In the genomic region with DNA sequence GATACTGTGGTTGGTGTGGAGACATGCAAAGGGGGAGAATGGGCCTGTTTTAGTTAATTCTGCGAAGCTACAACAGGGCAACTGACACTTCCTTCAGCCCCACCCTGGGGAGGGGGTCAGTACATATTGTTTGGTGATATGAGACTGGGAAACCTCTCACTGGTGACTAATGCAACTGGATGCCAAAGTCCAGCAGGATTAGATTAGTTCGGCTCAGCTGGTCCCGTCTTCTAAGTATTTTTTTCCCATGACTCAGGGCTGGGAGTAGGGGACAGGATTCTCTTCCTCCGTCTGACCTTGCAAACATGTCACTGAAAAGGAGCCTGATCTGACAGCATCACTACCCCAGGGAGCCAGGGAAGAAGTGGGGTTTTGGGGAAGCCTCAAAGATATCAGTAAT, we compare ENCODE assay signal across 13 cellular contexts. TPM values are rescaled to one million over a fixed set of nuclear protein-coding genes. Genes with fewer than 3 reads are reported as not detected.
DNase-seq lines count a peak whose midpoint lies in the region; ATAC-seq and TF ChIP-seq lines count a peak whose summit lies in the region.
"Had no signal": no experiment of that assay in that cellular context is flagged by ENCODE, and none has a peak within 500 bp of the region (broad histone marks: within the 10 kb centered on the region; RNA-seq: fewer than 3 reads in every experiment).

No MANE protein-coding gene starts in this region.

- H3K27ac ChIP-seq in body of pancreas, result peak overlapping the region; percentile 38 to 69 (median 49)

- no peak for TF ChIP-seq POLR2A in body of pancreas (IDR thresholded peaks at IDR 0.05)

- no peaks in the 10 kb centered on the region for H3K9me3 ChIP-seq in body of pancreas

- WGBS in body of pancreas, 2 donors, result 21 to 27% methylated on average over 4 of the region's 4 CpGs

- peaks cover 64% of the 10 kb centered on the region for H3K4me1 ChIP-seq in body of pancreas

- no peak for TF ChIP-seq CTCF in body of pancreas (IDR thresholded peaks at IDR 0.05)

- DNase-seq in HS-27A (ENCODE audit: low read depth) (peak; percentile 88), body of pancreas (peak; percentile 57 to 83 (median 76)), iris pigment epithelial cell (ENCODE audit: low read depth) (peak; percentile 94), stromal cell of bone marrow (ENCODE audit: low read depth) (peak; percentile 81), NCI-H524 (lab: John Stamatoyannopoulos, UW) (no peak), anterior cingulate cortex (lab: John Stamatoyannopoulos, UW) (no peak)
- DNase-seq in activated naive CD4-positive, alpha-beta T cell treated with anti-CD3 and anti-CD28 coated beads, Interleukin-2, amount 50 U/mL, for 16 hours, result no peak
- DNase-seq: amygdala, NCI-H1436, T-helper 9 cell had no signal

- no peaks in the 10 kb centered on the region for H3K27me3 ChIP-seq in body of pancreas

- peaks cover 0 to 3% of the 10 kb centered on the region in 2 donors for H3K36me3 ChIP-seq in body of pancreas (replicated peaks in 1 of 2; ENCODE audit: insufficient read depth in 1 of 2, low read depth in 2 of 2)

- ATAC-seq in body of pancreas, result peak; percentile 77
- no peak for ATAC-seq in GM19397 (IDR thresholded peaks at IDR 0.05; ENCODE audit: unreplicated experiment)
- ATAC-seq: natural killer cell treated with Interleukin-12 subunit alpha and Interleukin-12 subunit beta and Interleukin-15 and Interleukin-18, amount 100 ng/mL, for 72 hours; stimulated activated memory B cell treated with anti-CD40 and anti-IgM and Interleukin-4, amounts not matched to agents 10 μg/mL and 1 μg/mL and 100 μg/mL, for 72 hours had no signal

- intact Hi-C loops in body of pancreas (cut with DNase I), result no loop called here

- H3K4me3 ChIP-seq in body of pancreas, result no peak overlapping the region

RNA-seq across cellular contexts. Expression of gene PLXNA2, which starts 42.9 kb away (rescaled TPM):
- 10 to 100 TPM; 44.5 to 51.6 TPM for total RNA-seq in body of pancreas

Comparison
In these comparisons a context has a peak if more than half of its experiments do, and no peak if none do; other contexts are left out.
1. DNase-seq: peak in HS-27A (single experiment), body of pancreas (4 of 4), iris pigment epithelial cell (single experiment) and stromal cell of bone marrow (single experiment); none in activated naive CD4-positive, alpha-beta T cell treated with anti-CD3 and anti-CD28 coated beads, Interleukin-2, amount 50 U/mL, for 16 hours (single experiment), NCI-H524 (0 of 2) and anterior cingulate cortex (0 of 58).